ENCODE assay signal across 8 cellular contexts in the genomic region with DNA sequence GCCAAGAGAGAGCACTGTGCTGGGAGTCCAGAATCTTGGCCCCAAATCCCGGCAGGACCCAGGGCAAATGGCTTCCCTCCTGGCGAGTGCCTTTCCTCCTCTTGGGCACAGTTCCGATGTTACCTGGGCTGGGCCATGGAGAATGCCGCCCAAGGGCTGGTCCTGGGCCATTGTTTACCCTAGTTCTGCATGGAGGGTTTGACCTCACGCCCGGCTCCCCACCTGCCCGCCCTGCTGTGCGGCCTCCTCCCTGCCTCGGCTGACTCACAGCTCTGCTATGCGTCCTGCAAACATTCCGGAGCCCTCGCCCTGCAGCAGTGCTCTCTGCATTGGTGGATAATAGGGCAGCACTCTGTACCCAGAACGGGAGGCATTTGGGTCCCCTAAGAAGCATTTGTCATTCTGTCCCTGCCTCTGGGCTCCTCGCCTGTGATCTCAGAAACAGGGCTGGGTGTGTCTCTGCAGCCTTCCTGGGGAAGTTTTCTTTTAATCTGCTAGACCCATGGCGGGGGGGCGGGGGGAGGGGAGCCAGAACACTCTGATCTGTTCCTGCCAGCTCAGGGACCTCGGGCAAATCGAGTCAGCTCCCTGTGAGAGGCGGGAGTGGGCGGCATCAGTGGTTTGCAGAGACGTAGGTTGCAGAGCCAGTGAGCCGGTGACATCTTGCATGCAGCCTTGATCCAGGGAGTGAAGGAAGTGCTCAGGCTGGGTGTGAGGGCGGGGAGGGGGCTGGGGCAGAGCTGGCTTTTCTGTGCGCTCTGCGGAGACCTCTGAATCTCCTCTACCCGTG. TPM values are rescaled to one million over a fixed set of nuclear protein-coding genes. Genes with fewer than 3 reads are reported as not detected.
DNase-seq lines count a peak whose midpoint lies in the region; ATAC-seq, FAIRE-seq and TF ChIP-seq lines count a peak whose summit lies in the region.
"Had no signal": no experiment of that assay in that cellular context is flagged by ENCODE, and none has a peak within 500 bp of the region (broad histone marks: within the 10 kb centered on the region; RNA-seq: fewer than 3 reads in every experiment).

No MANE protein-coding gene starts in this region.

- H4K20me1 ChIP-seq in H9 (ENCODE audit: control insufficient read depth, insufficient read depth, insufficient read length) (no peaks in the 10 kb centered on the region), GM12878 (ENCODE audit: control insufficient read depth, insufficient read depth) (no peaks in the 10 kb centered on the region)

- H3K4me1 ChIP-seq in H9 (ENCODE audit: insufficient read depth, low read length) (no peaks in the 10 kb centered on the region), GM12878 (ENCODE audit: control insufficient read depth, insufficient read depth, low read length) (peaks cover 19% of the 10 kb centered on the region), iPS-20b (ENCODE audit: insufficient read depth, low read length) (peaks cover 11% of the 10 kb centered on the region)

- H2AFZ ChIP-seq in H9 (ENCODE audit: low read length) (no peak overlapping the region), GM12878 (ENCODE audit: control insufficient read depth, low read depth, low read length) (peak overlapping the region; percentile 47)

- no peak overlapping the region for H3K4ac ChIP-seq in H9 (ENCODE audit: low read depth, low read length)

- H4K91ac ChIP-seq in H9 (ENCODE audit: insufficient read length, low read depth, low read length) = no peak overlapping the region

- H3K4me1 Mint-ChIP-seq in H9 = peaks cover 16 to 30% of the 10 kb centered on the region in 2 experiments

- no CpG with 5 or more reads among the region's 26 CpGs for WGBS in H9 (ENCODE audit: extremely low coverage, insufficient read length, low lambda C conversion rate)
- 4% methylated on average over 24 of the region's 26 CpGs for WGBS in GM12878 (ENCODE audit: insufficient coverage, insufficient replicate concordance, low lambda C conversion rate, missing lambda C conversion rate)

- H3K79me2 ChIP-seq in H9 (ENCODE audit: insufficient read depth, low read length) = no peaks in the 10 kb centered on the region
- H3K79me2 ChIP-seq in GM12878 (ENCODE audit: control insufficient read depth, insufficient read depth, low read length) = no peaks in the 10 kb centered on the region

- peak overlapping the region; percentile 38 to 68 for H3K4me3 Mint-ChIP-seq in H9

- POLR2A ChIA-PET in GM12878 (lab: Charles Lee) = interaction anchor here (0.6 to 0.7 kb wide), 2 partner anchors 34 to 1076 kb away, joined by 3 to 4 read pairs; no protein-coding TSS in a partner anchor

- H3T11ph ChIP-seq in H9 (ENCODE audit: low read length) = no peak overlapping the region

- H2BK120ac ChIP-seq in H9 (ENCODE audit: low read depth, low read length, poor library complexity, severe bottlenecking) = no peak overlapping the region

- H3K27ac ChIP-seq in H9 (ENCODE audit: insufficient read length, low read depth, low read length) (no peak overlapping the region), GM12878 (ENCODE audit: control insufficient read depth, insufficient read depth) (no peak overlapping the region), iPS-20b (ENCODE audit: low read length) (no peak overlapping the region)
- H3K27ac ChIP-seq: gastrocnemius medialis had no signal

- TF ChIP-seq CTCF in H9 (conservative IDR thresholded peaks at IDR 0.05) (no peak), GM12878 (IDR thresholded peaks at IDR 0.05 in 2 of 3, conservative IDR thresholded peaks at IDR 0.05 in 1 of 3; ENCODE audit: control insufficient read depth in 2 of 3, extremely low read depth in 1 of 3, insufficient read depth in 1 of 3, low read depth in 3 of 3, low read length in 3 of 3) (no peak)

- peak overlapping the region in 2 of 3 experiments; percentile 62 to 82; a peak in 4 of 7 replicates for H3K27ac Mint-ChIP-seq in H9

- no peak overlapping the region for H2BK15ac ChIP-seq in H9 (ENCODE audit: low read depth, low read length)

- no peaks in the 10 kb centered on the region for H3K9me3 ChIP-seq in H9 (ENCODE audit: control insufficient read depth, low read depth, low read length)
- no peaks in the 10 kb centered on the region; the same call in 1 of the 3 replicates for H3K9me3 ChIP-seq in GM12878 (replicated peaks; ENCODE audit: control insufficient read depth, insufficient read depth, low read length)
- H3K9me3 ChIP-seq in iPS-20b (ENCODE audit: insufficient read depth, low read depth, low read length) = peaks cover 3% of the 10 kb centered on the region
- H3K9me3 ChIP-seq: gastrocnemius medialis had no signal

- TF ChIP-seq POLR2A in GM12878 (IDR thresholded peaks at IDR 0.05; ENCODE audit: low read depth, low read length) = no peak

- SMC1A ChIA-PET in GM12878 (lab: Charles Lee; ENCODE audit: uncharacterized antibody, unreplicated experiment) = interaction anchor here (1.0 to 1.6 kb wide), 2 partner anchors 33 to 44 kb away, joined by 3 read pairs; a partner anchor contains a TSS

- DNase-seq in H9 (peak; percentile 96), T-helper 22 cell (ENCODE audit: low read depth) (peak; percentile 40), GM12878 (ENCODE audit: low read depth, low spot score) (no peak), NCI-H2227 treated with DMSO at 0.1 percent for 48 hours (lab: John Stamatoyannopoulos, UW) (no peak)
- DNase-seq in stimulated activated CD4-positive, alpha-beta T cell treated with anti-CD3 and anti-CD28 coated beads, Interleukin-2, amount 100 ng/mL, for 24 hours = peak; percentile 79 to 84
- DNase-seq: gastrocnemius medialis had no signal

- intact Hi-C loops in GM12878 (cut with micrococcal nuclease; ENCODE audit: unreplicated experiment) = no loop called here

- peaks cover 8% of the 10 kb centered on the region for H3K27me3 Mint-ChIP-seq in H9 (ENCODE audit: low read depth)

- H3K36me3 ChIP-seq in GM12878 (ENCODE audit: control insufficient read depth in 2 of 2, insufficient read depth in 2 of 2, low read length in 1 of 2) (no peaks in the 10 kb centered on the region), iPS-20b (ENCODE audit: insufficient read depth, low read depth, low read length) (no peaks in the 10 kb centered on the region)
- H3K36me3 ChIP-seq: gastrocnemius medialis had no signal

- H3K56ac ChIP-seq in H9 (ENCODE audit: insufficient read length, low read depth, low read length) = no peak overlapping the region

- no peak overlapping the region for H2BK5ac ChIP-seq in H9 (ENCODE audit: insufficient read length, low read length)

- TF ChIP-seq EP300 in GM12878 (IDR thresholded peaks at IDR 0.05; ENCODE audit: borderline replicate concordance in 1 of 2, control insufficient read depth in 1 of 2, low read depth in 2 of 2, low read length in 2 of 2) = no peak

- TF ChIP-seq RAD21 in GM12878 (IDR thresholded peaks at IDR 0.05; ENCODE audit: insufficient read depth, low read depth, low read length) = no peak

- H2BK20ac ChIP-seq in H9 (ENCODE audit: low read depth, low read length, poor library complexity, severe bottlenecking) = no peak overlapping the region

- ATAC-seq in GM12878 (peak; percentile 68), GM19452 (IDR thresholded peaks at IDR 0.05; ENCODE audit: unreplicated experiment) (no peak)

- H3K27me3 ChIP-seq in H9 (ENCODE audit: insufficient read depth, low read length) (no peaks in the 10 kb centered on the region), GM12878 (replicated peaks in 1 of 2; ENCODE audit: control insufficient read depth in 2 of 2, insufficient read depth in 2 of 2, low read length in 1 of 2) (no peaks in the 10 kb centered on the region), iPS-20b (ENCODE audit: insufficient read depth, low read length) (0 out of 2 replicates have a peak, but pooled peaks cover 4% of the 10 kb centered on the region)

- no peak overlapping the region for H3K18ac ChIP-seq in H9 (ENCODE audit: insufficient read length, low read depth, low read length)

- in situ Hi-C loops in GM12878 (cut with MboI) = no loop called here

- no peak overlapping the region for H4K5ac ChIP-seq in H9 (ENCODE audit: insufficient read length, low read depth, low read length)

- no peak overlapping the region for H2AK5ac ChIP-seq in H9 (ENCODE audit: insufficient read length, low read length)

- CTCF ChIA-PET in GM12878 (lab: Yijun Ruan, JAX) = interaction anchor here (0.6 to 1.2 kb wide), 3 partner anchors 9 to 704 kb away, joined by 3 to 6 read pairs (median 3); no protein-coding TSS in a partner anchor

- H2BK12ac ChIP-seq in H9 (ENCODE audit: insufficient read length, low read depth, low read length) = no peak overlapping the region

- peaks cover 9 to 12% of the 10 kb centered on the region in 2 experiments for H3K9me3 Mint-ChIP-seq in H9

- FAIRE-seq in GM12878 (lab: Jason Lieb, UNC) = no peak

- H3K4me2 ChIP-seq in H9 (ENCODE audit: insufficient read depth, insufficient read length, low read length) (peak overlapping the region; percentile 31), GM12878 (ENCODE audit: control insufficient read depth, insufficient read depth) (peak overlapping the region; percentile 64; the same call in 1 of the 2 replicates)

- no peak overlapping the region for H4K8ac ChIP-seq in H9 (replicated peaks; ENCODE audit: insufficient read length, low read depth, low read length)

- no peak overlapping the region for H3K23ac ChIP-seq in H9 (ENCODE audit: insufficient read length, low read depth, low read length)

- H3K9ac ChIP-seq in H9 (ENCODE audit: extremely low read depth, insufficient read length, low read length) = no peak overlapping the region
- no peak overlapping the region for H3K9ac ChIP-seq in GM12878 (ENCODE audit: control insufficient read depth, insufficient read depth, low read length)
- peak overlapping the region; percentile 33; the same call in 1 of the 2 replicates for H3K9ac ChIP-seq in iPS-20b (ENCODE audit: low read depth, low read length)

- peaks cover 1 to 5% (median 2%) of the 10 kb centered on the region in 3 experiments; a peak in 3 of 7 replicates for H3K36me3 Mint-ChIP-seq in H9 (ENCODE audit: insufficient read depth in 1 of 3, low read depth in 3 of 3)

- H3K79me1 ChIP-seq in H9 (ENCODE audit: insufficient read depth, low read depth, low read length, poor library complexity, severe bottlenecking) = no peaks in the 10 kb centered on the region

- RAD21 ChIA-PET in GM12878 (lab: Charles Lee; ENCODE audit: unreplicated experiment) = no interaction called here

- no TSS peak for BruUV-seq in GM12878 (replicated peaks; lab: Mats Ljungman, UMichigan)

- no peak overlapping the region for H3K4me3 ChIP-seq in GM12878
- peak overlapping the region; percentile 29; the same call in 1 of the 2 replicates for H3K4me3 ChIP-seq in iPS-20b (ENCODE audit: low read length)
- H3K4me3 ChIP-seq: gastrocnemius medialis had no signal

- no peaks in the 10 kb centered on the region for H3K23me2 ChIP-seq in H9 (ENCODE audit: insufficient read length, low read depth, low read length, poor library complexity, severe bottlenecking)

- no peak overlapping the region for H3K14ac ChIP-seq in H9 (ENCODE audit: insufficient read depth, low read length)

RNA-seq across cellular contexts. Expression of a gene that starts 32.9 kb away (rescaled TPM):
- total RNA-seq in H9 (2021) = 0.09 and 0.13 TPM in 2 replicates
- total RNA-seq in GM12878 (2013; cell fraction: nucleolus; rRNA removed) = 43.8 and 47.7 TPM in 2 replicates
- 3.8 and 5.3 TPM in 2 replicates for total RNA-seq in GM12878 (2014; rRNA removed)
- total RNA-seq in GM12878 (2014; rRNA removed; fragmentation: Illumina TruSeq; extraction: Trizol) = 1.8 and 2.1 TPM in 2 replicates
- total RNA-seq in GM12878 (2021) = 2.8 and 3.5 TPM in 2 replicates
- polyA plus RNA-seq in GM12878 (2011; ENCODE audit: low read depth) = 2.6 TPM
- polyA plus RNA-seq in GM12878 (2011; rRNA removed) = 3.1 and 5.0 TPM in 2 replicates
- 6.9 and 8.4 TPM in 2 replicates for polyA plus RNA-seq in GM12878 (2011; cell fraction: cytosol; rRNA removed)
- 11.2 and 17.9 TPM in 2 replicates for polyA plus RNA-seq in GM12878 (2011; cell fraction: nucleus; rRNA removed)
- 4.0 and 5.9 TPM in 2 replicates for polyA plus RNA-seq in GM12878 (2012)
- polyA plus RNA-seq in GM12878 (2014; fragmentation: Illumina TruSeq; extraction: Trizol) = 0.95 and 1.4 TPM in 2 replicates
- under 1 TPM in 1 of 2 experiments, not detected in 1; 0.15 TPM for polyA plus RNA-seq in GM12878 (2014; fragmentation: Nextera tagmentation; extraction: Ambion mirVana)
- 4.0 and 4.3 TPM in 2 replicates for polyA plus RNA-seq in GM12878 (2014; rRNA removed)
- under 1 TPM; 0.21 to 0.63 TPM for polyA plus RNA-seq in GM12878 (2016; fragmentation: Nextera tagmentation; extraction: Ambion mirVana)
- polyA minus RNA-seq in GM12878 (2011; rRNA and poly(A)+ RNA removed) = 7.4 and 15.5 TPM in 2 replicates
- polyA minus RNA-seq in GM12878 (2011; cell fraction: cytosol; rRNA and poly(A)+ RNA removed) = 2.7 and 4.4 TPM in 2 replicates
- 7.4 and 7.9 TPM in 2 replicates for polyA minus RNA-seq in GM12878 (2011; cell fraction: nucleus; rRNA and poly(A)+ RNA removed)

Comparison
In these comparisons a context has a peak if more than half of its experiments do, and no peak if none do; other contexts are left out.
1. DNase-seq: peak in H9 (single experiment), T-helper 22 cell (single experiment) and stimulated activated CD4-positive, alpha-beta T cell treated with anti-CD3 and anti-CD28 coated beads, Interleukin-2, amount 100 ng/mL, for 24 hours (2 of 2); none in GM12878 (single experiment) and NCI-H2227 treated with DMSO at 0.1 percent for 48 hours (single experiment).